Comparison of ENCODE assay signal across 8 cellular contexts in genomic region chr5:36739751-36740221, GRCh38.
DNase-seq lines count a peak whose midpoint lies in the region; ATAC-seq, FAIRE-seq and TF ChIP-seq lines count a peak whose summit lies in the region.

No MANE protein-coding gene starts in this region.

- H3K27me3 ChIP-seq in foreskin keratinocyte (peaks cover 1% of the 10 kb centered on the region), parathyroid adenoma (ENCODE audit: control insufficient read depth, insufficient read depth, low read length) (no peaks in the 10 kb centered on the region), upper lobe of right lung (no peaks in the 10 kb centered on the region)

- no peak overlapping the region for H3K9ac ChIP-seq in parathyroid adenoma

- no peaks in the 10 kb centered on the region for H3K79me2 ChIP-seq in parathyroid adenoma

- H2AFZ ChIP-seq in parathyroid adenoma = peak overlapping the region; percentile 89

- DNase-seq in COR-L47 (lab: John Stamatoyannopoulos, UW) (peak; percentile 71), RCC 7860 (ENCODE audit: low spot score) (peak; percentile 24), foreskin keratinocyte (peak in 1 of 2 donors; percentile 49), upper lobe of right lung (peak; percentile 75)
- DNase-seq in Jurkat, Clone E6-1 (ENCODE audit: low read depth, low spot score) = peak; percentile 72
- peak; percentile 85 for DNase-seq in activated T-cell treated with anti-CD3 and anti-CD28 coated beads, Interleukin-2, amount 50 U/mL, for 48 hours

- intact Hi-C loops in upper lobe of right lung (cut with DNase I) = no loop called here

- H3K36me3 ChIP-seq in parathyroid adenoma (ENCODE audit: control insufficient read depth, insufficient read depth, low read length) (no peaks in the 10 kb centered on the region), upper lobe of right lung (no peaks in the 10 kb centered on the region)

- no peak for FAIRE-seq in RCC 7860 (lab: Jason Lieb, UNC)

- peak; percentile 91 for TF ChIP-seq CTCF in foreskin keratinocyte (conservative IDR thresholded peaks at IDR 0.05)
- peak; percentile 97 for TF ChIP-seq CTCF in parathyroid adenoma (IDR thresholded peaks at IDR 0.05)
- peak; percentile 83 for TF ChIP-seq CTCF in upper lobe of right lung (IDR thresholded peaks at IDR 0.05)

- H3K4me2 ChIP-seq in parathyroid adenoma (ENCODE audit: low read length) = peak overlapping the region; percentile 4

- no peaks in the 10 kb centered on the region for H3K4me1 ChIP-seq in foreskin keratinocyte
- peaks cover 46% of the 10 kb centered on the region for H3K4me1 ChIP-seq in parathyroid adenoma
- peaks cover 16% of the 10 kb centered on the region for H3K4me1 ChIP-seq in upper lobe of right lung

- H3K4me3 ChIP-seq in Jurkat, Clone E6-1 (ENCODE audit: low read length) = no peak overlapping the region
- H3K4me3 ChIP-seq in parathyroid adenoma (ENCODE audit: low read depth, low read length) (no peak overlapping the region), upper lobe of right lung (no peak overlapping the region)

- ATAC-seq in GM19463 (IDR thresholded peaks at IDR 0.05; ENCODE audit: unreplicated experiment) = peak; percentile 59
- ATAC-seq in foreskin keratinocyte = peak; percentile 57
- ATAC-seq in upper lobe of right lung = peak; percentile 91

- H3K27ac ChIP-seq in foreskin keratinocyte (no peak overlapping the region), parathyroid adenoma (peak overlapping the region; percentile 99), upper lobe of right lung (no peak overlapping the region)

- no peaks in the 10 kb centered on the region for H3K9me3 ChIP-seq in parathyroid adenoma (ENCODE audit: control insufficient read depth, low read length)
- H3K9me3 ChIP-seq in upper lobe of right lung = no peaks in the 10 kb centered on the region
